ENCODE assay signal across 8 cellular contexts in genomic region chr11:62599069-62599696, GRCh38. TPM values are rescaled to one million over a fixed set of nuclear protein-coding genes. Genes with fewer than 3 reads are reported as not detected.
DNase-seq lines count a peak whose midpoint lies in the region; ATAC-seq, FAIRE-seq and TF ChIP-seq lines count a peak whose summit lies in the region.

No MANE protein-coding gene starts in this region.

- H3K27ac Mint-ChIP-seq in T-helper 1 cell treated with Interleukin-12 subunit alpha and Interleukin-12 subunit beta and Interleukin-4 antibody, amounts not matched to agents 30 μg/mL and 1 μg/mL, for 36 hours = peak overlapping the region; percentile 89

- FAIRE-seq in urothelium cell line (lab: Jason Lieb, UNC) = no peak

- H3K4me1 Mint-ChIP-seq in T-helper 1 cell treated with Interleukin-12 subunit alpha and Interleukin-12 subunit beta and Interleukin-4 antibody, amounts not matched to agents 30 μg/mL and 1 μg/mL, for 36 hours (ENCODE audit: low read depth) = peaks cover 44% of the 10 kb centered on the region

- H3K27me3 Mint-ChIP-seq in T-helper 1 cell treated with Interleukin-12 subunit alpha and Interleukin-12 subunit beta and Interleukin-4 antibody, amounts not matched to agents 30 μg/mL and 1 μg/mL, for 36 hours (ENCODE audit: low read depth) = no peaks in the 10 kb centered on the region

- H3K9me3 ChIP-seq in left ventricle myocardium inferior (replicated peaks) = no peaks in the 10 kb centered on the region

- H3K36me3 Mint-ChIP-seq in T-helper 1 cell treated with Interleukin-12 subunit alpha and Interleukin-12 subunit beta and Interleukin-4 antibody, amounts not matched to agents 30 μg/mL and 1 μg/mL, for 36 hours (ENCODE audit: low read depth) = peaks cover 66% of the 10 kb centered on the region

- peaks cover 51% of the 10 kb centered on the region for H3K4me1 ChIP-seq in left ventricle myocardium inferior

- TF ChIP-seq CTCF in GM06990 (IDR thresholded peaks at IDR 0.05; ENCODE audit: insufficient read depth, low read length, poor library complexity, severe bottlenecking) = no peak
- no peak for TF ChIP-seq CTCF in left ventricle myocardium inferior (IDR thresholded peaks at IDR 0.05; ENCODE audit: borderline replicate concordance)

- no peaks in the 10 kb centered on the region for H3K9me3 Mint-ChIP-seq in T-helper 1 cell treated with Interleukin-12 subunit alpha and Interleukin-12 subunit beta and Interleukin-4 antibody, amounts not matched to agents 30 μg/mL and 1 μg/mL, for 36 hours

- peak overlapping the region; percentile 95 for H3K27ac ChIP-seq in left ventricle myocardium inferior (replicated peaks)

- DNase-seq in GM06990 (ENCODE audit: extremely low read depth, insufficient read length) (peak; percentile 89), NCI-H1694 (lab: John Stamatoyannopoulos, UW) (peak; percentile 93), amniotic stem cell (lab: John Stamatoyannopoulos, UW) (peak; percentile 89), left ventricle myocardium inferior (peak; percentile 93), pulmonary artery endothelial cell (ENCODE audit: low read depth, low spot score) (peak; percentile 98), urothelium cell line (ENCODE audit: low spot score) (peak; percentile 92)

- peaks cover 42% of the 10 kb centered on the region for H3K36me3 ChIP-seq in GM06990 (ENCODE audit: control insufficient read depth, insufficient read depth, low read length)
- peaks cover 45% of the 10 kb centered on the region for H3K36me3 ChIP-seq in left ventricle myocardium inferior

- H3K27me3 ChIP-seq in GM06990 (replicated peaks; ENCODE audit: control insufficient read depth, insufficient read depth, low read length) = no peaks in the 10 kb centered on the region
- H3K27me3 ChIP-seq in left ventricle myocardium inferior (ENCODE audit: low read depth) = no peaks in the 10 kb centered on the region

- H3K4me3 ChIP-seq in GM06990 (replicated peaks; ENCODE audit: low read depth, low read length) (peak overlapping the region; percentile 93), left ventricle myocardium inferior (peak overlapping the region; percentile 80)

- intact Hi-C loops in left ventricle myocardium inferior (cut with micrococcal nuclease) = no loop called here

- H3K4me3 Mint-ChIP-seq in T-helper 1 cell treated with Interleukin-12 subunit alpha and Interleukin-12 subunit beta and Interleukin-4 antibody, amounts not matched to agents 30 μg/mL and 1 μg/mL, for 36 hours = peak overlapping the region; percentile 89

- ATAC-seq in HG02678 (IDR thresholded peaks at IDR 0.05; ENCODE audit: unreplicated experiment) = peak; percentile 36

RNA-seq across cellular contexts. Expression of gene MTA2, which starts 2.5 kb away (rescaled TPM):
- total RNA-seq in left ventricle myocardium inferior (26.3 TPM), pulmonary artery endothelial cell (262 and 269 TPM in 2 replicates)

RNA-seq across cellular contexts. Expression of gene TUT1, which starts 7.9 kb away (rescaled TPM):
- total RNA-seq in left ventricle myocardium inferior = 12.5 TPM
- total RNA-seq in pulmonary artery endothelial cell = 7.7 and 9.6 TPM in 2 replicates

RNA-seq across cellular contexts. Expression of gene EML3, which starts 13.4 kb away (rescaled TPM):
- total RNA-seq in left ventricle myocardium inferior = 14.6 TPM
- 32.1 and 34.8 TPM in 2 replicates for total RNA-seq in pulmonary artery endothelial cell

RNA-seq across cellular contexts. Expression of gene ROM1, which starts 13.9 kb away (rescaled TPM):
- 2.0 TPM for total RNA-seq in left ventricle myocardium inferior
- 6.1 and 11.1 TPM in 2 replicates for total RNA-seq in pulmonary artery endothelial cell

RNA-seq across cellular contexts. Expression of gene B3GAT3, which starts 22.6 kb away (rescaled TPM):
- 13.2 TPM for total RNA-seq in left ventricle myocardium inferior
- total RNA-seq in pulmonary artery endothelial cell = 17.0 and 19.3 TPM in 2 replicates

Comparison
In these comparisons a context has a peak if more than half of its experiments do, and no peak if none do; other contexts are left out.
1. Peak in every context shown above with its lines: DNase-seq, ATAC-seq, H3K4me3 ChIP-seq and H3K27ac ChIP-seq.